ENCODE assay signal across 18 cellular contexts in genomic region chr19:33022472-33023116, GRCh38. TPM values are rescaled to one million over a fixed set of nuclear protein-coding genes. Genes with fewer than 3 reads are reported as not detected.
A peak's percentile ranks its signal among the peaks of the same experiment; 100 is the strongest.
DNase-seq lines count a peak whose midpoint lies in the region; ATAC-seq, FAIRE-seq and TF ChIP-seq lines count a peak whose summit lies in the region.
"Had no signal": no experiment of that assay in that cellular context is flagged by ENCODE, and none has a peak within 500 bp of the region (broad histone marks: within the 10 kb centered on the region; RNA-seq: fewer than 3 reads in every experiment).

No MANE protein-coding gene starts in this region.

- TF ChIP-seq CTCF in A549 (IDR thresholded peaks at IDR 0.05) (peak; percentile 39), HCT116 (IDR thresholded peaks at IDR 0.05 in 2 of 3, conservative IDR thresholded peaks at IDR 0.05 in 1 of 3; ENCODE audit: borderline replicate concordance in 1 of 3, insufficient read depth in 1 of 3, low read depth in 2 of 3, low read length in 2 of 3) (peak in 2 of 3 experiments; percentile 20 to 24; a peak in 1 of 6 replicates), bronchial epithelial cell (IDR thresholded peaks at IDR 0.05; ENCODE audit: insufficient read depth, low read length, severe bottlenecking) (peak; percentile 13), kidney epithelial cell (IDR thresholded peaks at IDR 0.05; ENCODE audit: insufficient read depth, low read length, poor library complexity, severe bottlenecking) (peak; percentile 5), sigmoid colon (IDR thresholded peaks at IDR 0.05) (no peak), left lung (IDR thresholded peaks at IDR 0.05) (no peak)

- CTCF ChIA-PET in A549 (lab: Yijun Ruan, JAX) (interaction anchor here (0.8 to 3.5 kb wide), 7 partner anchors 10 to 162 kb away, joined by 3 to 16 read pairs (median 8); no protein-coding TSS in a partner anchor), HCT116 (lab: Charles Lee) (interaction anchor here (0.5 kb wide), 1 partner anchor 14 kb away, joined by 3 read pairs; no protein-coding TSS in a partner anchor)

- peaks cover 31% of the 10 kb centered on the region for H3K4me1 ChIP-seq in A549
- peaks cover 13 to 34% of the 10 kb centered on the region in 2 experiments for H3K4me1 ChIP-seq in HCT116 (ENCODE audit: control insufficient read depth in 1 of 2, insufficient read depth in 2 of 2, low read length in 2 of 2)
- no peaks in the 10 kb centered on the region for H3K4me1 ChIP-seq in sigmoid colon
- no peaks in the 10 kb centered on the region for H3K4me1 ChIP-seq in left lung

- TF ChIP-seq EP300 in A549 (IDR thresholded peaks at IDR 0.05): no peak
- no peak for TF ChIP-seq EP300 in sigmoid colon (IDR thresholded peaks at IDR 0.05)

- no peak overlapping the region for H2AFZ ChIP-seq in HCT116 (ENCODE audit: low read depth, low read length, poor library complexity, severe bottlenecking)

- peaks cover 16% of the 10 kb centered on the region for H3K79me2 ChIP-seq in HCT116 (ENCODE audit: insufficient read depth, low read length)

- H3K9me3 ChIP-seq in A549: peaks cover 6% of the 10 kb centered on the region; the same call in 1 of the 3 replicates
- no peaks in the 10 kb centered on the region for H3K9me3 ChIP-seq in HCT116 (ENCODE audit: control insufficient read depth in 1 of 2, insufficient read depth in 1 of 2, low read depth in 1 of 2, low read length in 2 of 2)
- H3K9me3 ChIP-seq in sigmoid colon: no peaks in the 10 kb centered on the region
- H3K9me3 ChIP-seq in left lung: no peaks in the 10 kb centered on the region

- H3K4me2 ChIP-seq in A549: no peak overlapping the region
- no peak overlapping the region for H3K4me2 ChIP-seq in HCT116 (ENCODE audit: low read length)
- H3K4me2 ChIP-seq: smooth muscle cell had no signal

- H3K4me3 ChIP-seq in A549: no peak overlapping the region
- H3K4me3 ChIP-seq in HCT116 (replicated peaks in 1 of 2; ENCODE audit: low read depth in 1 of 2, low read length in 2 of 2): no peak overlapping the region
- no peak overlapping the region for H3K4me3 ChIP-seq in bronchial epithelial cell (ENCODE audit: low read depth, low read length)
- H3K4me3 ChIP-seq in kidney epithelial cell (ENCODE audit: low read depth, low read length): no peak overlapping the region
- no peak overlapping the region for H3K4me3 ChIP-seq in sigmoid colon
- no peak overlapping the region for H3K4me3 ChIP-seq in left lung
- H3K4me3 ChIP-seq: smooth muscle cell, tibial nerve had no signal

- RAD21 ChIA-PET in HCT116 (lab: Charles Lee; ENCODE audit: low non-redundant PET in 1 of 2, low total read pairs in 2 of 2, uncharacterized antibody in 2 of 2, unreplicated experiment in 2 of 2): interaction anchor here in 1 of 2 experiments (0.6 kb wide), 1 partner anchor 520 kb away, joined by 3 read pairs; no protein-coding TSS in a partner anchor

- H3K36me3 ChIP-seq in HCT116 (ENCODE audit: control insufficient read depth in 1 of 2, insufficient read depth in 2 of 2, low read length in 2 of 2): no peaks in the 10 kb centered on the region; a peak in 2 of 4 replicates
- peaks cover 5% of the 10 kb centered on the region for H3K36me3 ChIP-seq in bronchial epithelial cell (ENCODE audit: control insufficient read depth, insufficient read depth, low read length)
- peaks cover 1% of the 10 kb centered on the region for H3K36me3 ChIP-seq in kidney epithelial cell (ENCODE audit: control insufficient read depth, insufficient read depth, low read length)
- no peaks in the 10 kb centered on the region for H3K36me3 ChIP-seq in sigmoid colon
- peaks cover 0 to 3% of the 10 kb centered on the region in 2 donors for H3K36me3 ChIP-seq in left lung

- BruUV-seq in HCT116 (replicated peaks; lab: Mats Ljungman, UMichigan): no TSS peak

- ATAC-seq in A549 (peak; percentile 30 to 41; a peak in 4 of 6 replicates), HCT116 (no peak), HG02678 (IDR thresholded peaks at IDR 0.05; ENCODE audit: unreplicated experiment) (no peak), left lung (no peak)
- ATAC-seq: stimulated activated effector memory CD8-positive, alpha-beta T cell treated with anti-CD3 and anti-CD28 coated beads, Interleukin-12 subunit alpha, Interleukin-12 subunit beta, amount 100 ng/mL, for 72 hours had no signal

- no peak for FAIRE-seq in A549 (lab: Jason Lieb, UNC)
- FAIRE-seq in bronchial epithelial cell (lab: Jason Lieb, UNC): no peak
- no peak for FAIRE-seq in GM12892 (lab: Jason Lieb, UNC)
- FAIRE-seq: frontal cortex had no signal

- H3K9ac ChIP-seq in HCT116 (ENCODE audit: low read length): no peak overlapping the region

- no peaks in the 10 kb centered on the region for H3K27me3 ChIP-seq in HCT116 (ENCODE audit: insufficient read depth, low read length)
- no peaks in the 10 kb centered on the region for H3K27me3 ChIP-seq in bronchial epithelial cell (ENCODE audit: control insufficient read depth, insufficient read depth, low read length)
- no peaks in the 10 kb centered on the region for H3K27me3 ChIP-seq in kidney epithelial cell (ENCODE audit: control insufficient read depth, insufficient read depth, low read length)
- H3K27me3 ChIP-seq in sigmoid colon: no peaks in the 10 kb centered on the region
- no peaks in the 10 kb centered on the region for H3K27me3 ChIP-seq in left lung
- H3K27me3 ChIP-seq: tibial nerve had no signal

- intact Hi-C loops in HCT116 (cut with micrococcal nuclease) (no loop called here), sigmoid colon (cut with DNase I) (no loop called here), left lung (cut with DNase I) (no loop called here)

- 79% methylated on average over 11 of the region's 11 CpGs for WGBS in A549 (ENCODE audit: missing lambda C conversion rate)
- WGBS in sigmoid colon, 2 donors: 59 to 82% methylated on average over 11 of the region's 11 CpGs

- DNase-seq in A549 (ENCODE audit: low read depth in 1 of 2, low spot score in 1 of 2): no peak
- DNase-seq in HCT116 (ENCODE audit: low read depth, low spot score): no peak
- no peak for DNase-seq in bronchial epithelial cell (ENCODE audit: low read depth)
- DNase-seq in kidney epithelial cell (ENCODE audit: low read depth): no peak
- DNase-seq in GM12892 (ENCODE audit: insufficient read length): no peak
- DNase-seq in sigmoid colon: no peak
- DNase-seq in left lung: no peak
- DNase-seq: activated CD8-positive, alpha-beta memory T cell treated with anti-CD3 and anti-CD28 coated beads for 24 hours; amygdala; kidney glomerular epithelial cell; NCI-H146; NCI-H510A treated with DMSO at 0.1 percent for 48 hours had no signal

- TF ChIP-seq RAD21 in A549 (conservative IDR thresholded peaks at IDR 0.05 in 1 of 2, IDR thresholded peaks at IDR 0.05 in 1 of 2) (no peak), HCT116 (IDR thresholded peaks at IDR 0.05; ENCODE audit: low read depth) (no peak)

- no peaks in the 10 kb centered on the region for H4K20me1 ChIP-seq in HCT116 (ENCODE audit: insufficient read depth)

- H3K9me2 ChIP-seq in HCT116 (ENCODE audit: insufficient read depth): no peaks in the 10 kb centered on the region

- 0 out of 6 replicates have a peak overlapping the region, but pooled peaks of 1 of the 2 experiments have one; percentile 6 for H3K27ac ChIP-seq in A549
- peak overlapping the region; percentile 22; the same call in 1 of the 2 replicates for H3K27ac ChIP-seq in HCT116 (ENCODE audit: low read depth, low read length)
- H3K27ac ChIP-seq in sigmoid colon: no peak overlapping the region
- no peak overlapping the region for H3K27ac ChIP-seq in left lung
- H3K27ac ChIP-seq: HL-60, tibial nerve had no signal

- POLR2A ChIA-PET in A549 (lab: Yijun Ruan, JAX) (interaction anchor here (0.7 kb wide), 1 partner anchor 66 kb away, joined by 8 read pairs; no protein-coding TSS in a partner anchor), HCT116 (lab: Charles Lee) (no interaction called here)

- no peak for TF ChIP-seq POLR2A in A549 (IDR thresholded peaks at IDR 0.05; ENCODE audit: low read length)
- TF ChIP-seq POLR2A in HCT116 (IDR thresholded peaks at IDR 0.05; ENCODE audit: borderline replicate concordance, extremely low read depth, insufficient read depth, insufficient read length): no peak
- TF ChIP-seq POLR2A in GM12892 (IDR thresholded peaks at IDR 0.05; ENCODE audit: low read depth, low read length): no peak
- TF ChIP-seq POLR2A in sigmoid colon (IDR thresholded peaks at IDR 0.05): no peak

RNA-seq across cellular contexts. Expression of gene RHPN2, which starts 42.1 kb away (rescaled TPM):
- 140 and 162 TPM in 2 replicates for polyA plus RNA-seq in A549 (2011; rRNA removed)
- 72.5 and 85.3 TPM in 2 replicates for polyA plus RNA-seq in A549 (2012; cell fraction: cytosol; rRNA removed)
- 98.3 and 107 TPM in 2 replicates for polyA plus RNA-seq in A549 (2012; cell fraction: nucleus; rRNA removed)
- 55.4 to 68.1 TPM (median 60.5 TPM) in 3 replicates for polyA plus RNA-seq in A549 (2017; fragmentation: RNase III; extraction: RNeasy Plus Mini Kit Qiagen cat#74134 plus additional on column Dnase treatment)
- 113 and 114 TPM in 2 replicates for polyA minus RNA-seq in A549 (2011; rRNA and poly(A)+ RNA removed)
- 33.3 TPM for total RNA-seq in HCT116 (2021; ENCODE audit: unreplicated experiment)
- 38.8 and 41.5 TPM in 2 replicates for polyA plus RNA-seq in HCT116 (2012)
- 16.3 and 22.1 TPM in 2 replicates for total RNA-seq in bronchial epithelial cell
- 21.3 and 27.6 TPM in 2 replicates for total RNA-seq in kidney epithelial cell
- 5.9 TPM for polyA plus RNA-seq in GM12892 (2012; ENCODE audit: missing spikeins)
- total RNA-seq in sigmoid colon: 1 to 10 TPM; 1.7 to 3.2 (median 2.4) TPM
- polyA plus RNA-seq in sigmoid colon: 10 to 100 TPM; 28.8 to 84.8 (median 30.1) TPM
- 1 to 10 TPM; 8.9 to 9.6 TPM for total RNA-seq in left lung

RNA-seq across cellular contexts. Expression of gene FAAP24, which starts 50.6 kb away (rescaled TPM):
- polyA plus RNA-seq in A549 (2011; rRNA removed): 14.4 and 15.9 TPM in 2 replicates
- 13.1 and 15.9 TPM in 2 replicates for polyA plus RNA-seq in A549 (2012; cell fraction: cytosol; rRNA removed)
- 4.0 and 4.4 TPM in 2 replicates for polyA plus RNA-seq in A549 (2012; cell fraction: nucleus; rRNA removed)
- polyA plus RNA-seq in A549 (2017; fragmentation: RNase III; extraction: RNeasy Plus Mini Kit Qiagen cat#74134 plus additional on column Dnase treatment): 14.2 to 15.1 TPM (median 15.0 TPM) in 3 replicates
- 10.1 and 14.6 TPM in 2 replicates for polyA minus RNA-seq in A549 (2011; rRNA and poly(A)+ RNA removed)
- total RNA-seq in HCT116 (2021; ENCODE audit: unreplicated experiment): 4.9 TPM
- polyA plus RNA-seq in HCT116 (2012): 2.4 and 3.3 TPM in 2 replicates
- total RNA-seq in bronchial epithelial cell: 0.79 and 1.0 TPM in 2 replicates
- 1.4 and 1.7 TPM in 2 replicates for total RNA-seq in kidney epithelial cell
- 4.2 TPM for polyA plus RNA-seq in GM12892 (2012; ENCODE audit: missing spikeins)
- total RNA-seq in sigmoid colon: 1 to 10 TPM in 3 of 4 donors, under 1 TPM in 1; 0.14 to 2.3 (median 1.8) TPM
- polyA plus RNA-seq in sigmoid colon: 1 to 10 TPM in 2 of 3 donors, under 1 TPM in 1; 0.92 to 4.2 (median 3.5) TPM
- total RNA-seq in left lung: 1 to 10 TPM; 2.7 to 4.8 TPM

RNA-seq across cellular contexts. Expression of gene CEP89, which starts 50.8 kb away (rescaled TPM):
- 31.5 and 45.3 TPM in 2 replicates for polyA plus RNA-seq in A549 (2011; rRNA removed)
- polyA plus RNA-seq in A549 (2012; cell fraction: cytosol; rRNA removed): 41.5 and 44.3 TPM in 2 replicates
- polyA plus RNA-seq in A549 (2012; cell fraction: nucleus; rRNA removed): 50.8 and 61.9 TPM in 2 replicates
- polyA plus RNA-seq in A549 (2017; fragmentation: RNase III; extraction: RNeasy Plus Mini Kit Qiagen cat#74134 plus additional on column Dnase treatment): 38.4 to 42.2 TPM (median 41.3 TPM) in 3 replicates
- 65.3 and 74.0 TPM in 2 replicates for polyA minus RNA-seq in A549 (2011; rRNA and poly(A)+ RNA removed)
- total RNA-seq in HCT116 (2021; ENCODE audit: unreplicated experiment): 27.6 TPM
- 16.6 and 19.9 TPM in 2 replicates for polyA plus RNA-seq in HCT116 (2012)
- total RNA-seq in bronchial epithelial cell: 5.0 and 7.3 TPM in 2 replicates
- total RNA-seq in kidney epithelial cell: 27.5 and 29.9 TPM in 2 replicates
- polyA plus RNA-seq in GM12892 (2012; ENCODE audit: missing spikeins): 7.8 TPM
- total RNA-seq in sigmoid colon: 10 to 100 TPM; 11.1 to 17.5 (median 16.7) TPM
- polyA plus RNA-seq in sigmoid colon: 10 to 100 TPM in 1 of 3 donors, 1 to 10 TPM in 2; 3.7 to 10.1 (median 8.4) TPM
- 10 to 100 TPM; 19.1 to 22.4 TPM for total RNA-seq in left lung

RNA-seq across cellular contexts. Expression of gene GPATCH1, which starts 58.4 kb away (rescaled TPM):
- polyA plus RNA-seq in A549 (2011; rRNA removed): 19.0 and 24.2 TPM in 2 replicates
- 13.1 and 16.7 TPM in 2 replicates for polyA plus RNA-seq in A549 (2012; cell fraction: cytosol; rRNA removed)
- polyA plus RNA-seq in A549 (2012; cell fraction: nucleus; rRNA removed): 17.5 and 18.1 TPM in 2 replicates
- polyA plus RNA-seq in A549 (2017; fragmentation: RNase III; extraction: RNeasy Plus Mini Kit Qiagen cat#74134 plus additional on column Dnase treatment): 12.1 to 15.4 TPM (median 13.9 TPM) in 3 replicates
- polyA minus RNA-seq in A549 (2011; rRNA and poly(A)+ RNA removed): 29.8 and 38.2 TPM in 2 replicates
- total RNA-seq in HCT116 (2021; ENCODE audit: unreplicated experiment): 7.8 TPM
- 4.5 and 5.2 TPM in 2 replicates for polyA plus RNA-seq in HCT116 (2012)
- total RNA-seq in bronchial epithelial cell: 6.3 and 8.2 TPM in 2 replicates
- total RNA-seq in kidney epithelial cell: 4.2 and 6.7 TPM in 2 replicates
- polyA plus RNA-seq in GM12892 (2012; ENCODE audit: missing spikeins): 6.6 TPM
- 1 to 10 TPM; 5.3 to 10.0 (median 7.4) TPM for total RNA-seq in sigmoid colon
- polyA plus RNA-seq in sigmoid colon: 1 to 10 TPM; 5.4 to 7.2 (median 5.8) TPM
- 1 to 10 TPM; 5.4 to 7.0 TPM for total RNA-seq in left lung

Comparison
In these comparisons a context has a peak if more than half of its experiments do, and no peak if none do; other contexts are left out.
1. ATAC-seq: peak in A549 (2 of 2); none in HCT116 (single experiment), HG02678 (single experiment) and left lung (single experiment).
2. CTCF ChIP-seq: peak in A549 (single experiment), HCT116 (2 of 3), bronchial epithelial cell (single experiment) and kidney epithelial cell (single experiment); none in sigmoid colon (0 of 4) and left lung (0 of 2).
3. Of the 6 proteins assayed by ChIP-seq in both A549 and HCT116: peak only in A549: none; only in HCT116: none; in both: CTCF; in neither: 5.